ENCODE assay signal across 2 cellular contexts in genomic region chr22:24248611-24249010, GRCh38. TPM values are rescaled to one million over a fixed set of nuclear protein-coding genes. Genes with fewer than 3 reads are reported as not detected.
"Had no signal": no experiment of that assay in that cellular context is flagged by ENCODE, and none has a peak within 500 bp of the region (broad histone marks: within the 10 kb centered on the region; RNA-seq: fewer than 3 reads in every experiment).

No MANE protein-coding gene starts in this region.

RNA-seq across cellular contexts. Expression of gene GGT5, which starts 3.7 kb away (rescaled TPM):
- total RNA-seq: NCI-H460, PC-9 had no signal
